Comparison of ENCODE assay signal across 1 cellular context in genomic region chr12:70255311-70255710, GRCh38.
TF ChIP-seq lines count a peak whose summit lies in the region.

No MANE protein-coding gene starts in this region.

TF ChIP-seq in H1, 55 proteins besides CTCF, POLR2A, EP300 and RAD21:
- TF ChIP-seq SAP30 (IDR thresholded peaks at IDR 0.05; ENCODE audit: insufficient read depth, insufficient replicate concordance, low read length) (no peak), GABPA (IDR thresholded peaks at IDR 0.05; ENCODE audit: borderline replicate concordance, insufficient read depth, low read length) (no peak), RXRA (IDR thresholded peaks at IDR 0.05; ENCODE audit: insufficient read depth, low read depth, low read length) (no peak), ASH2L (IDR thresholded peaks at IDR 0.05; ENCODE audit: low read length) (no peak), YY1 (IDR thresholded peaks at IDR 0.05; ENCODE audit: low read depth, low read length) (no peak), JUND (IDR thresholded peaks at IDR 0.05; ENCODE audit: low read length) (no peak), SRF (IDR thresholded peaks at IDR 0.05; ENCODE audit: low read depth, low read length) (peak; percentile 42; the same call in 1 of the 2 replicates)
